In the genomic region with DNA sequence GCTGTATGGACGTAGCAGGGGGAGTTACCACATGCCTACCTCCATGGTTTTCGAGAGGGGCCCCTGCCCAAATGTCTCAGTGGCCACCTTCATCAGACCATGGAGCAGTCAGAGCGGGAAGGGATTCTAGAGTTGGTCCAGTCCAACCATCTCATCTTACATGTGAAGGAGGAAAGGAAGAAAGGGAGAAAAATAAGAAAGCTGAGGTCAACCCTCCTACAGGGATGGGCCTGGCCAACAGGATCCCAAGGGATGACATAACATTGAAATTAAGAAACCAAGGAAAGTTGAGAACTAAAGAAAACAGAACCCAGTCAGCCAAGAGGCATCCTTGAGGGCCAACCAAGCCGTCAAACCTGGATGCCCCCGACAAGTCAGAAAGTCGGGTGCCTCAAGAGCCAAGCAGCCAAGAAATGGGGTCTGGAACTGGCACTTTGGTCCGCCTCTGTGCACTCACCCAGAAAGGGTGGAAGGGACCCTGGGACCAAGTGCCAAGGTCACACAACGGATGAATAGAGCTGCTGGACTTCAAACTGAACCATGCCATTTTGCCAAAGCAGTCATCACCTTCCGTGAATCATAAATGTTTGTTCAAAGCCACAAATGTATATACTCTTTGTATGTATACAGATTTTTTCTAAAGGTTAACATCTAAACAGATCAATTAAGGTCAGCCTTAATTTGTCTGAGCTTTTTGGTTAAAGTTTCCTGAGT, we compare ENCODE assay signal across 17 cellular contexts.
"Had no signal": no experiment of that assay in that cellular context is flagged by ENCODE, and none has a peak within 500 bp of the region (broad histone marks: within the 10 kb centered on the region; RNA-seq: fewer than 3 reads in every experiment).

No MANE protein-coding gene starts in this region.

- H3K27ac ChIP-seq: epithelial cell of prostate, esophagus muscularis mucosa, foreskin keratinocyte, pancreas, stomach, tibial artery had no signal

- H3K4me3 ChIP-seq: esophagus muscularis mucosa, mucosa of descending colon, pancreas, stomach, tibial artery had no signal

- FAIRE-seq: pancreas, small intestine had no signal

- H3K36me3 ChIP-seq: esophagus muscularis mucosa, pancreas, stomach, tibial artery had no signal

- H3K9me3 Mint-ChIP-seq: effector memory CD8-positive, alpha-beta T cell; immature natural killer cell; naive thymus-derived CD8-positive, alpha-beta T cell had no signal

- H3K27ac Mint-ChIP-seq: effector memory CD8-positive, alpha-beta T cell; immature natural killer cell; progenitor cell of endocrine pancreas had no signal

- H3K9me3 ChIP-seq: esophagus muscularis mucosa, mucosa of descending colon, pancreas, stomach, tibial artery had no signal

- H3K4me1 ChIP-seq: esophagus muscularis mucosa, foreskin keratinocyte, pancreas, stomach, tibial artery had no signal

- DNase-seq: effector memory CD8-positive, alpha-beta T cell; foreskin keratinocyte; immature natural killer cell; left colon; mammary epithelial cell; mucosa of descending colon; naive thymus-derived CD8-positive, alpha-beta T cell; pancreas; right cardiac atrium; small intestine; stimulated activated CD4-positive, alpha-beta T cell treated with anti-CD3 and anti-CD28 coated beads, Interleukin-12 subunit alpha, Interleukin-12 subunit beta, amount 100 ng/mL, for 4 hours; stimulated activated naive CD4-positive, alpha-beta T cell; stomach; tibial artery had no signal

- H3K4me1 Mint-ChIP-seq: immature natural killer cell had no signal

- H3K27me3 ChIP-seq: esophagus muscularis mucosa, foreskin keratinocyte, pancreas had no signal

- H3K4me3 Mint-ChIP-seq: effector memory CD8-positive, alpha-beta T cell; immature natural killer cell; naive thymus-derived CD8-positive, alpha-beta T cell had no signal

- H3K36me3 Mint-ChIP-seq: naive thymus-derived CD8-positive, alpha-beta T cell had no signal
